ENCODE assay signal across 12 cellular contexts in genomic region chr18:56921888-56922480, GRCh38.
A peak's percentile ranks its signal among the peaks of the same experiment; 100 is the strongest.
DNase-seq lines count a peak whose midpoint lies in the region; ATAC-seq and TF ChIP-seq lines count a peak whose summit lies in the region.
"Had no signal": no experiment of that assay in that cellular context is flagged by ENCODE, and none has a peak within 500 bp of the region (broad histone marks: within the 10 kb centered on the region; RNA-seq: fewer than 3 reads in every experiment).

No MANE protein-coding gene starts in this region.

- TF ChIP-seq CTCF in heart left ventricle (IDR thresholded peaks at IDR 0.05) (no peak), sigmoid colon (IDR thresholded peaks at IDR 0.05) (no peak), body of pancreas (IDR thresholded peaks at IDR 0.05) (no peak)

- intact Hi-C loops in Right ventricle myocardium superior (cut with DNase I) = no loop called here
- intact Hi-C loops in heart left ventricle (cut with DNase I) = no loop called here
- intact Hi-C loops in sigmoid colon (cut with DNase I) = no loop called here
- intact Hi-C loops in body of pancreas (cut with DNase I) = no loop called here

- WGBS in heart left ventricle, 4 donors = 86 to 94% (median 93%) methylated on average over 1 of the region's 1 CpG
- 78 to 90% methylated on average over 1 of the region's 1 CpG for WGBS in sigmoid colon, 2 donors
- WGBS in body of pancreas, 2 donors = 84 to 100% methylated on average over 1 of the region's 1 CpG

- H3K27me3 ChIP-seq in heart left ventricle (no peaks in the 10 kb centered on the region), sigmoid colon (no peaks in the 10 kb centered on the region), body of pancreas (no peaks in the 10 kb centered on the region)

- no peak for TF ChIP-seq EP300 in sigmoid colon (IDR thresholded peaks at IDR 0.05)

- H3K36me3 ChIP-seq in heart left ventricle (no peaks in the 10 kb centered on the region), sigmoid colon (no peaks in the 10 kb centered on the region), body of pancreas (replicated peaks in 1 of 2; ENCODE audit: insufficient read depth in 1 of 2, low read depth in 2 of 2) (no peaks in the 10 kb centered on the region)

- H3K4me3 ChIP-seq in heart left ventricle (no peak overlapping the region), sigmoid colon (no peak overlapping the region), body of pancreas (no peak overlapping the region)

- TF ChIP-seq POLR2A in heart left ventricle (IDR thresholded peaks at IDR 0.05) (no peak), sigmoid colon (IDR thresholded peaks at IDR 0.05) (no peak), body of pancreas (IDR thresholded peaks at IDR 0.05) (no peak)

- peak; percentile 31 for ATAC-seq in Right ventricle myocardium superior (ENCODE audit: poor library complexity)
- ATAC-seq in heart left ventricle = no peak
- ATAC-seq in HG02588 (IDR thresholded peaks at IDR 0.05; ENCODE audit: unreplicated experiment) = peak; percentile 90
- ATAC-seq in HG03457 (IDR thresholded peaks at IDR 0.05; ENCODE audit: unreplicated experiment) = peak; percentile 93
- no peak for ATAC-seq in left lobe of liver
- no peak for ATAC-seq in body of pancreas

- no peaks in the 10 kb centered on the region for H3K9me3 ChIP-seq in heart left ventricle
- H3K9me3 ChIP-seq in sigmoid colon = no peaks in the 10 kb centered on the region
- H3K9me3 ChIP-seq in body of pancreas = no peaks in the 10 kb centered on the region

- H3K4me1 ChIP-seq in heart left ventricle = peaks cover 0 to 9% (median 0%) of the 10 kb centered on the region in 12 donors
- no peaks in the 10 kb centered on the region for H3K4me1 ChIP-seq in sigmoid colon
- no peaks in the 10 kb centered on the region for H3K4me1 ChIP-seq in body of pancreas

- DNase-seq in Right ventricle myocardium superior (no peak), heart left ventricle (no peak), sigmoid colon (no peak), left lobe of liver (ENCODE audit: low spot score) (no peak), body of pancreas (no peak), HUDEP-2 (lab: John Stamatoyannopoulos, UW; ENCODE audit: unreplicated experiment in 76 of 76) (no peak)
- DNase-seq: activated effector memory CD4-positive, alpha-beta T cell treated with Interleukin-2 at 50 U/mL for 16 hours; central memory CD4-positive, alpha-beta T cell; naive B cell; NCI-H510A had no signal

- H3K27ac ChIP-seq in heart left ventricle (no peak overlapping the region), sigmoid colon (no peak overlapping the region), body of pancreas (no peak overlapping the region)

Comparison
In these comparisons a context has a peak if more than half of its experiments do, and no peak if none do; other contexts are left out.
1. ATAC-seq: peak in Right ventricle myocardium superior (single experiment), HG02588 (single experiment) and HG03457 (single experiment); none in heart left ventricle (0 of 4), left lobe of liver (single experiment) and body of pancreas (single experiment).